In genomic region chr12:121934318-121934682, GRCh38 we compare ENCODE assay signal across 1 cellular context.
TF ChIP-seq lines count a peak whose summit lies in the region.

No MANE protein-coding gene starts in this region.

TF ChIP-seq in GM23338, 12 proteins besides CTCF, POLR2A, EP300 and RAD21 (continued from another document):
- TF ChIP-seq REST (IDR thresholded peaks at IDR 0.05; ENCODE audit: unreplicated experiment) (no peak), EZH2 (IDR thresholded peaks at IDR 0.05; ENCODE audit: low read depth, unreplicated experiment) (no peak), POLR2AphosphoS5 (IDR thresholded peaks at IDR 0.05; ENCODE audit: low read depth) (no peak), ZNF462 (CRISPR knock-in tag; IDR thresholded peaks at IDR 0.05) (no peak), EZH2phosphoT487 (IDR thresholded peaks at IDR 0.05; ENCODE audit: unreplicated experiment) (no peak)
